In genomic region chr5:37064442-37064841, GRCh38 we compare ENCODE assay signal across 1 cellular context.
TF ChIP-seq lines count a peak whose summit lies in the region.

No MANE protein-coding gene starts in this region.

TF ChIP-seq in K562, 482 proteins besides CTCF, POLR2A, EP300 and RAD21 (continued from another document):
- TF ChIP-seq ARID3A (IDR thresholded peaks at IDR 0.05; ENCODE audit: borderline replicate concordance, low read depth, low read length) = no peak
- TF ChIP-seq VEZF1 (CRISPR knock-in tag; IDR thresholded peaks at IDR 0.05) = no peak
- no peak for TF ChIP-seq SP1 (CRISPR knock-in tag; IDR thresholded peaks at IDR 0.05)
- TF ChIP-seq IRF9 (tag; IDR thresholded peaks at IDR 0.05) = no peak
- TF ChIP-seq SRSF9 (IDR thresholded peaks at IDR 0.05; ENCODE audit: borderline replicate concordance, low read depth, low read length) = no peak
- TF ChIP-seq FOXK1 (CRISPR knock-in tag; IDR thresholded peaks at IDR 0.05; ENCODE audit: borderline replicate concordance) = no peak
- no peak for TF ChIP-seq CHD2 (IDR thresholded peaks at IDR 0.05; ENCODE audit: low read depth, low read length)
- TF ChIP-seq ZNF140 (CRISPR knock-in tag; IDR thresholded peaks at IDR 0.05) = no peak
- TF ChIP-seq ZNF778 (CRISPR knock-in tag; IDR thresholded peaks at IDR 0.05) = no peak
- TF ChIP-seq ZNF592 (IDR thresholded peaks at IDR 0.05) = no peak
- no peak for TF ChIP-seq SMARCA5 (IDR thresholded peaks at IDR 0.05)
- no peak for TF ChIP-seq SIN3B (IDR thresholded peaks at IDR 0.05; ENCODE audit: low read depth)
TF ChIP-seq in K562: peak in this region for 0.
